8 cellular contexts compared by ENCODE assay signal in genomic region chr4:77308843-77309242, GRCh38.
DNase-seq lines count a peak whose midpoint lies in the region; ATAC-seq and TF ChIP-seq lines count a peak whose summit lies in the region.

No MANE protein-coding gene starts in this region.

- no peak overlapping the region for H3K4me3 ChIP-seq in coronary artery

- no peak for ATAC-seq in HG02885 (IDR thresholded peaks at IDR 0.05; ENCODE audit: poor library complexity, unreplicated experiment)

- no peak overlapping the region for H3K27ac ChIP-seq in coronary artery

- TF ChIP-seq CTCF in GM13977 (IDR thresholded peaks at IDR 0.05; ENCODE audit: extremely low read depth, insufficient read depth, missing control alignments): peak; percentile 49
- TF ChIP-seq CTCF in coronary artery (IDR thresholded peaks at IDR 0.05): no peak

- peak; percentile 66 for DNase-seq in AG20443 (ENCODE audit: low spot score)
- peak; percentile 60 for DNase-seq in GM13977 (ENCODE audit: low spot score)
- DNase-seq in NCI-H2171 treated with DMSO at 0.1 percent for 48 hours (lab: John Stamatoyannopoulos, UW): peak; percentile 28
- peak; percentile 13 for DNase-seq in cerebellum (ENCODE audit: low spot score)
- DNase-seq in retina: peak; percentile 2
- no peak for DNase-seq in coronary artery (ENCODE audit: low spot score)
- no peak for DNase-seq in NCI-H524 treated with DMSO at 0.1 percent for 48 hours (lab: John Stamatoyannopoulos, UW)

- in situ Hi-C loops in GM13977 (cut with MboI; ENCODE audit: low pct_unique_long_range_greater_than_20kb, low sequenced_read_pairs, unreplicated experiment): no loop called here

Comparison
In these comparisons a context has a peak if more than half of its experiments do, and no peak if none do; other contexts are left out.
1. DNase-seq: peak in AG20443 (single experiment), GM13977 (single experiment), NCI-H2171 treated with DMSO at 0.1 percent for 48 hours (single experiment), cerebellum (single experiment) and retina (single experiment); none in coronary artery (single experiment) and NCI-H524 treated with DMSO at 0.1 percent for 48 hours (single experiment).